In the genomic region with DNA sequence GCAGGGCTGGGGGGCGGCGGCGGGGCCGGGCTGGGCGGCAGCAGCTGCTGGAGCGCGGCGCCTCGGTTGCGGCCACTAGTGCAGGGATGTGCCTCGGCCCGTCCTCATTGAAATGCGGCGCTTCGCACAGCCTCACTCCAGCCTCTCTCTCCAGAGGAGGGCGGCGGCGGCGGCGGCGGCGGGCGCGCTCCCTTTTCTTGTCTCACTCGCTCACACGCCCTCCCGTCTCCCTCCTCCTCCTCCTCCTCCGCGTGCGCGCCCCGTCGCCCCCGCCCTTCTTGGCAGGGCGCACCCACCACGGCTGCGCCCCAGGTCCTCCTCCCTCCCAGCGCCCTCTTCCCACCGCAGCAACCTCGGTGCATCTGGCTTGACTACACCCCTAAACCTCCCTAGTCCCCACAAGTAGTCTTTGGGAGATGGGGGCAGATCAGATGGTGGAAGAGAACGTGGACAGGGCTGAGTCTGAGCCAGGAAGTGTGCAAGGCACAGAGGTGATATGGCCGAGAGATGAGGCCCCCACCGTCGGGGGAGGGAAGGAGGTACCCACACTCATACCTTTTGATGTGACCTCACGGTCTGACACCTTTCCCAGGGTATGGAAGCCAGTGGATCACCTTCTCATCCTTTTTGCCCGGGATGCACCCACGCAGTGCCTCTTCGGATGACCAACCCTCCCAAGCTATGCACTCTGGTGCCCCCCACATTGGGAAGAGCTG, we compare ENCODE assay signal across 8 cellular contexts. TPM values are rescaled to one million over a fixed set of nuclear protein-coding genes. Genes with fewer than 3 reads are reported as not detected.
A peak's percentile ranks its signal among the peaks of the same experiment; 100 is the strongest.
DNase-seq lines count a peak whose midpoint lies in the region; ATAC-seq lines count a peak whose summit lies in the region.

Gene DCLK1 (minus strand): TSS at position 168 of the 716 bp plus-strand sequence.

- intact Hi-C loops in head of caudate nucleus (cut with DNase I) (no loop called here), posterior vena cava (cut with DNase I) (loop anchor here in 1 of 2 donors (10.0 kb wide), 1 partner anchor 137 kb away; no protein-coding TSS in a partner anchor)

- peak; percentile 23 for DNase-seq in HT1080 (ENCODE audit: low read depth)
- peak; percentile 32 for DNase-seq in T1000 (lab: John Stamatoyannopoulos, UW)
- DNase-seq in head of caudate nucleus = peak in 40 of 42 donors; percentile 36 to 83 (median 62)
- DNase-seq in posterior vena cava (ENCODE audit: low spot score) = peak; percentile 93
- no peak for DNase-seq in MV-4-11 (lab: John Stamatoyannopoulos, UW)
- no peak for DNase-seq in NCI-H1694 treated with DMSO at 0.1 percent for 48 hours (lab: John Stamatoyannopoulos, UW)
- DNase-seq in HCEC 1CT = no peak

- no peak for ATAC-seq in GM19467 (IDR thresholded peaks at IDR 0.05; ENCODE audit: unreplicated experiment)

RNA-seq across cellular contexts. Expression of gene DCLK1, which starts in this region (rescaled TPM):
- 4.7 and 5.2 TPM in 2 replicates for total RNA-seq in HT1080 (2014; rRNA removed; shearing (Covaris generic))
- polyA plus RNA-seq in HT1080 (2015; cell fraction: cytosol; rRNA removed) = 1.5 and 1.9 TPM in 2 replicates
- 1.4 and 1.7 TPM in 2 replicates for polyA plus RNA-seq in HT1080 (2015; cell fraction: nucleus; rRNA removed)
- total RNA-seq in posterior vena cava = 100 to 1,000 TPM in 1 of 2 donors, 10 to 100 TPM in 1; 64.4 to 112 TPM

Comparison
In these comparisons a context has a peak if more than half of its experiments do, and no peak if none do; other contexts are left out.
1. RNA of gene DCLK1 (total RNA-seq): 64.4 to 112 TPM in posterior vena cava; 4.7 to 5.2 TPM in HT1080; every median in the first group is over 10 times any median in the second.
2. DNase-seq: peak in HT1080 (single experiment), T1000 (single experiment), head of caudate nucleus (40 of 42) and posterior vena cava (single experiment); none in MV-4-11 (single experiment), NCI-H1694 treated with DMSO at 0.1 percent for 48 hours (single experiment) and HCEC 1CT (single experiment).